ENCODE assay signal across 1 cellular context in genomic region chr1:204194771-204195170, GRCh38.
TF ChIP-seq lines count a peak whose summit lies in the region.

No MANE protein-coding gene starts in this region.

TF ChIP-seq in IMR-90, 13 proteins besides CTCF, POLR2A, EP300 and RAD21:
- TF ChIP-seq MAFK (IDR thresholded peaks at IDR 0.05; ENCODE audit: low read depth, low read length), result no peak
- TF ChIP-seq CHD1 (IDR thresholded peaks at IDR 0.05; ENCODE audit: low read depth, low read length), result no peak
TF ChIP-seq in IMR-90: peak in this region for 0.
